Comparison of ENCODE assay signal across 8 cellular contexts in genomic region chr15:40104865-40105516, GRCh38. TPM values are rescaled to one million over a fixed set of nuclear protein-coding genes. Genes with fewer than 3 reads are reported as not detected.
DNase-seq lines count a peak whose midpoint lies in the region; ATAC-seq and TF ChIP-seq lines count a peak whose summit lies in the region.

No MANE protein-coding gene starts in this region.

- H2BK15ac ChIP-seq in H9 (ENCODE audit: low read depth, low read length): no peak overlapping the region

- H3K36me3 ChIP-seq in CD8-positive, alpha-beta T cell (ENCODE audit: insufficient read depth, low read length): no peaks in the 10 kb centered on the region
- no peaks in the 10 kb centered on the region for H3K36me3 ChIP-seq in uterus

- no peaks in the 10 kb centered on the region for H3K27me3 Mint-ChIP-seq in CD8-positive, alpha-beta T cell (ENCODE audit: low read depth)
- H3K27me3 Mint-ChIP-seq in H9 (ENCODE audit: low read depth): peaks cover 5% of the 10 kb centered on the region
- H3K27me3 Mint-ChIP-seq in T-helper 2 cell treated with Interferon-gamma antibody and Interleukin-4, amounts not matched to agents 5 μg/mL and 100 μg/mL, for 36 hours (ENCODE audit: low read depth): no peaks in the 10 kb centered on the region

- H3K23me2 ChIP-seq in H9 (ENCODE audit: insufficient read length, low read depth, low read length, poor library complexity, severe bottlenecking): peaks cover 15% of the 10 kb centered on the region

- H3K23ac ChIP-seq in H9 (ENCODE audit: insufficient read length, low read depth, low read length): no peak overlapping the region

- peak overlapping the region; percentile 56 for H3K27ac Mint-ChIP-seq in CD8-positive, alpha-beta T cell
- peak overlapping the region; percentile 21 to 82 (median 47); a peak in 5 of 7 replicates for H3K27ac Mint-ChIP-seq in H9
- H3K27ac Mint-ChIP-seq in T-helper 2 cell treated with Interferon-gamma antibody and Interleukin-4, amounts not matched to agents 5 μg/mL and 100 μg/mL, for 36 hours: peak overlapping the region; percentile 54

- no peak overlapping the region for H2BK12ac ChIP-seq in H9 (ENCODE audit: insufficient read length, low read depth, low read length)

- H3K4me3 ChIP-seq in CD8-positive, alpha-beta T cell (ENCODE audit: low read depth, low read length): no peak overlapping the region
- H3K4me3 ChIP-seq in right cardiac atrium (ENCODE audit: low read length) (no peak overlapping the region), uterus (no peak overlapping the region)

- no peaks in the 10 kb centered on the region for H4K20me1 ChIP-seq in H9 (ENCODE audit: control insufficient read depth, insufficient read depth, insufficient read length)

- DNase-seq in CD8-positive, alpha-beta T cell: peak; percentile 52 to 85 (median 72)
- peak; percentile 96 for DNase-seq in H9
- peak; percentile 54 to 58 for DNase-seq in NCI-H187 (lab: John Stamatoyannopoulos, UW)
- DNase-seq in T-helper 2 cell treated with Interferon-gamma antibody and Interleukin-4, amounts not matched to agents 5 μg/mL and 100 μg/mL, for 36 hours (ENCODE audit: low spot score): peak; percentile 71
- peak in 55 of 56 donors; percentile 13 to 91 (median 66) for DNase-seq in amygdala (lab: John Stamatoyannopoulos, UW)
- DNase-seq in right cardiac atrium: peak; percentile 92 to 97 (median 97)
- DNase-seq in renal cortical epithelial cell (ENCODE audit: low read depth): peak; percentile 52
- peak; percentile 94 for DNase-seq in uterus

- H3K79me2 ChIP-seq in H9 (ENCODE audit: insufficient read depth, low read length): no peaks in the 10 kb centered on the region

- H2BK5ac ChIP-seq in H9 (ENCODE audit: insufficient read length, low read length): no peak overlapping the region

- no peak overlapping the region for H4K91ac ChIP-seq in H9 (ENCODE audit: insufficient read length, low read depth, low read length)

- H3K4ac ChIP-seq in H9 (ENCODE audit: low read depth, low read length): no peak overlapping the region

- peak; percentile 48 for ATAC-seq in CD8-positive, alpha-beta T cell
- peak; percentile 71 to 72 for ATAC-seq in right cardiac atrium

- H2AK5ac ChIP-seq in H9 (ENCODE audit: insufficient read length, low read length): no peak overlapping the region

- no peak overlapping the region for H3K18ac ChIP-seq in H9 (ENCODE audit: insufficient read length, low read depth, low read length)

- H3K27me3 ChIP-seq in CD8-positive, alpha-beta T cell (ENCODE audit: insufficient read depth, low read length): no peaks in the 10 kb centered on the region
- H3K27me3 ChIP-seq in H9 (ENCODE audit: insufficient read depth, low read length) (no peaks in the 10 kb centered on the region; the same call in 1 of the 2 replicates), right cardiac atrium (ENCODE audit: control insufficient read depth, insufficient read depth) (no peaks in the 10 kb centered on the region), uterus (no peaks in the 10 kb centered on the region)

- H3K9ac ChIP-seq in H9 (ENCODE audit: extremely low read depth, insufficient read length, low read length): peak overlapping the region; percentile 25

- H3K9me3 Mint-ChIP-seq in CD8-positive, alpha-beta T cell: no peaks in the 10 kb centered on the region
- H3K9me3 Mint-ChIP-seq in H9: no peaks in the 10 kb centered on the region; a peak in 1 of 5 replicates
- H3K9me3 Mint-ChIP-seq in T-helper 2 cell treated with Interferon-gamma antibody and Interleukin-4, amounts not matched to agents 5 μg/mL and 100 μg/mL, for 36 hours: no peaks in the 10 kb centered on the region

- H3K56ac ChIP-seq in H9 (ENCODE audit: insufficient read length, low read depth, low read length): no peak overlapping the region

- CTCF ChIA-PET in CD8-positive, alpha-beta T cell (lab: Charles Lee): interaction anchor here (0.6 to 13.8 kb wide), 30 partner anchors 9 to 203 kb away, joined by 3 to 192 read pairs (median 4); partner anchors contain the start of genes PLCB2 and SRP14

- H4K8ac ChIP-seq in H9 (replicated peaks; ENCODE audit: insufficient read length, low read depth, low read length): no peak overlapping the region

- H3K4me2 ChIP-seq in H9 (ENCODE audit: insufficient read depth, insufficient read length, low read length): no peak overlapping the region

- TF ChIP-seq CTCF in CD8-positive, alpha-beta T cell (IDR thresholded peaks at IDR 0.05): peak; percentile 86
- TF ChIP-seq CTCF in H9 (conservative IDR thresholded peaks at IDR 0.05) (peak; percentile 99), uterus (IDR thresholded peaks at IDR 0.05) (peak; percentile 83 to 98 (median 90))

- no peak overlapping the region for H2BK20ac ChIP-seq in H9 (ENCODE audit: low read depth, low read length, poor library complexity, severe bottlenecking)

- H3K4me1 ChIP-seq in CD8-positive, alpha-beta T cell (ENCODE audit: insufficient read depth, low read length): peaks cover 46% of the 10 kb centered on the region
- H3K4me1 ChIP-seq in H9 (ENCODE audit: insufficient read depth, low read length) (peaks cover 41% of the 10 kb centered on the region), right cardiac atrium (ENCODE audit: control insufficient read depth, insufficient read depth, low read length) (peaks cover 47% of the 10 kb centered on the region), uterus (peaks cover 29 to 61% of the 10 kb centered on the region in 2 donors)

- POLR2A ChIA-PET in CD8-positive, alpha-beta T cell (lab: Charles Lee): interaction anchor here (0.9 to 1.6 kb wide), 2 partner anchors 50 to 68 kb away, joined by 3 read pairs; no protein-coding TSS in a partner anchor

- no peaks in the 10 kb centered on the region for H3K36me3 Mint-ChIP-seq in CD8-positive, alpha-beta T cell
- H3K36me3 Mint-ChIP-seq in H9 (ENCODE audit: insufficient read depth in 1 of 3, low read depth in 3 of 3): peaks cover 12 to 37% (median 14%) of the 10 kb centered on the region in 3 experiments
- peaks cover 6% of the 10 kb centered on the region for H3K36me3 Mint-ChIP-seq in T-helper 2 cell treated with Interferon-gamma antibody and Interleukin-4, amounts not matched to agents 5 μg/mL and 100 μg/mL, for 36 hours (ENCODE audit: low read depth)

- H3K4me1 Mint-ChIP-seq in CD8-positive, alpha-beta T cell (ENCODE audit: low read depth): peaks cover 53% of the 10 kb centered on the region
- peaks cover 74 to 80% of the 10 kb centered on the region in 2 experiments for H3K4me1 Mint-ChIP-seq in H9
- H3K4me1 Mint-ChIP-seq in T-helper 2 cell treated with Interferon-gamma antibody and Interleukin-4, amounts not matched to agents 5 μg/mL and 100 μg/mL, for 36 hours (ENCODE audit: low read depth): peaks cover 73% of the 10 kb centered on the region

- no peak overlapping the region for H4K5ac ChIP-seq in H9 (ENCODE audit: insufficient read length, low read depth, low read length)

- H3K4me3 Mint-ChIP-seq in CD8-positive, alpha-beta T cell: peak overlapping the region; percentile 54
- H3K4me3 Mint-ChIP-seq in H9: peak overlapping the region in 1 of 2 experiments; percentile 62; a peak in 4 of 5 replicates
- H3K4me3 Mint-ChIP-seq in T-helper 2 cell treated with Interferon-gamma antibody and Interleukin-4, amounts not matched to agents 5 μg/mL and 100 μg/mL, for 36 hours: peak overlapping the region; percentile 53

- no peak overlapping the region for H3T11ph ChIP-seq in H9 (ENCODE audit: low read length)

- H3K9me3 ChIP-seq in CD8-positive, alpha-beta T cell (ENCODE audit: low read length): no peaks in the 10 kb centered on the region
- H3K9me3 ChIP-seq in H9 (ENCODE audit: control insufficient read depth, low read depth, low read length) (no peaks in the 10 kb centered on the region), right cardiac atrium (ENCODE audit: control insufficient read depth, low read length) (no peaks in the 10 kb centered on the region), uterus (no peaks in the 10 kb centered on the region)

- no peaks in the 10 kb centered on the region for H3K79me1 ChIP-seq in H9 (ENCODE audit: insufficient read depth, low read depth, low read length, poor library complexity, severe bottlenecking)

- peak in 1 of 2 donors; percentile 27 for TF ChIP-seq POLR2A in uterus (IDR thresholded peaks at IDR 0.05)

- no peak overlapping the region for H3K14ac ChIP-seq in H9 (ENCODE audit: insufficient read depth, low read length)

- H2BK120ac ChIP-seq in H9 (ENCODE audit: low read depth, low read length, poor library complexity, severe bottlenecking): no peak overlapping the region

- H2AFZ ChIP-seq in H9 (ENCODE audit: low read length): no peak overlapping the region

- H3K27ac ChIP-seq in CD8-positive, alpha-beta T cell (ENCODE audit: low read depth, low read length): no peak overlapping the region
- H3K27ac ChIP-seq in H9 (ENCODE audit: insufficient read length, low read depth, low read length) (no peak overlapping the region), right cardiac atrium (ENCODE audit: low read length) (peak overlapping the region; percentile 45), uterus (peak overlapping the region; percentile 95)

- intact Hi-C loops in CD8-positive, alpha-beta T cell (cut with DNase I, micrococcal nuclease): loop anchor here (5.0 to 10.0 kb wide), 3 partner anchors 170 to 318 kb away; partner anchors contain the start of genes EIF2AK4 (in 1 of the 2) and INAFM2 (in 1 of the 2)
- intact Hi-C loops in right cardiac atrium (cut with DNase I): loop anchor here in 3 of 4 donors (5.0 to 10.0 kb wide), 4 partner anchors 43 to 60 kb away; no protein-coding TSS in a partner anchor
- intact Hi-C loops in uterus (cut with DNase I; ENCODE audit: low total_unique reads): no loop called here

- WGBS in H9 (ENCODE audit: extremely low coverage, insufficient read length, low lambda C conversion rate): no CpG with 5 or more reads among the region's 16 CpGs
- 3% methylated on average over 16 of the region's 16 CpGs for WGBS in right cardiac atrium

RNA-seq across cellular contexts. Expression of gene BMF, which starts 3.7 kb away (rescaled TPM):
- total RNA-seq in CD8-positive, alpha-beta T cell: 10 to 100 TPM in 1 of 2 experiments, 1 to 10 TPM in 1; 9.6 to 11.2 TPM
- total RNA-seq in H9 (2021) (13.2 and 15.0 TPM in 2 replicates), right cardiac atrium (1 to 10 TPM; 3.0 to 9.9 (median 8.5) TPM), renal cortical epithelial cell (10.8 and 27.2 TPM in 2 replicates), uterus (10 to 100 TPM in 3 of 4 donors, 1 to 10 TPM in 1; 7.1 to 46.2 (median 22.6) TPM)
- polyA plus RNA-seq in right cardiac atrium: 2.9 TPM

RNA-seq across cellular contexts. Expression of gene BUB1B, which starts 55.9 kb away (rescaled TPM):
- 1 to 10 TPM in 1 of 2 experiments, under 1 TPM in 1; 0.47 to 1.2 TPM for total RNA-seq in CD8-positive, alpha-beta T cell
- 83.2 and 86.5 TPM in 2 replicates for total RNA-seq in H9 (2021)
- total RNA-seq in right cardiac atrium: 1 to 10 TPM in 3 of 4 donors, not detected in 1; 1.4 to 1.8 (median 1.7) TPM
- 0.18 TPM for polyA plus RNA-seq in right cardiac atrium
- 1.8 and 11.6 TPM in 2 replicates for total RNA-seq in renal cortical epithelial cell
- 10 to 100 TPM in 1 of 4 donors, under 1 TPM in 1, not detected in 2; under 0.01 to 31.5 TPM for total RNA-seq in uterus

Comparison
In these comparisons a context has a peak if more than half of its experiments do, and no peak if none do; other contexts are left out.
1. H3K27ac ChIP-seq: peak in right cardiac atrium (single experiment) and uterus (2 of 2); none in CD8-positive, alpha-beta T cell (single experiment) and H9 (single experiment).
2. Peak in every context shown above with its lines, with median percentiles within 50 percentile points of each other: DNase-seq, H3K27ac Mint-ChIP-seq and CTCF ChIP-seq.